ENCODE assay signal across 16 cellular contexts in genomic region chr16:27424772-27425498, GRCh38. TPM values are rescaled to one million over a fixed set of nuclear protein-coding genes. Genes with fewer than 3 reads are reported as not detected.
DNase-seq lines count a peak whose midpoint lies in the region; ATAC-seq and TF ChIP-seq lines count a peak whose summit lies in the region.
"Had no signal": no experiment of that assay in that cellular context is flagged by ENCODE, and none has a peak within 500 bp of the region (broad histone marks: within the 10 kb centered on the region; RNA-seq: fewer than 3 reads in every experiment).

No MANE protein-coding gene starts in this region.

- H3K4me1 ChIP-seq in CD4-positive, alpha-beta memory T cell (ENCODE audit: insufficient read depth, low read length): peaks cover 33% of the 10 kb centered on the region
- H3K4me1 ChIP-seq in spleen: peaks cover 3 to 60% (median 29%) of the 10 kb centered on the region in 6 donors
- H3K4me1 ChIP-seq: psoas muscle had no signal

- TF ChIP-seq POLR2A in GM19193 (IDR thresholded peaks at IDR 0.05; ENCODE audit: extremely low read depth, insufficient read depth, insufficient read length) (peak; percentile 24), spleen (IDR thresholded peaks at IDR 0.05) (no peak)

- CTCF ChIA-PET in CD4-positive, alpha-beta memory T cell (lab: Charles Lee; ENCODE audit: partially characterized antibody): no interaction called here

- peaks cover 23 to 42% (median 32%) of the 10 kb centered on the region in 4 donors for H3K4me1 Mint-ChIP-seq in CD4-positive, alpha-beta memory T cell
- peaks cover 89% of the 10 kb centered on the region for H3K4me1 Mint-ChIP-seq in activated naive CD8-positive, alpha-beta T cell treated with anti-CD3 and anti-CD28 coated beads, Interleukin-2, amount 50 U/mL, for 24 hours

- no peaks in the 10 kb centered on the region for H3K27me3 ChIP-seq in CD4-positive, alpha-beta memory T cell (ENCODE audit: insufficient read depth, low read length)
- H3K27me3 ChIP-seq in spleen (replicated peaks in 1 of 7): peaks cover 0 to 15% (median 0%) of the 10 kb centered on the region in 7 donors

- intact Hi-C loops in CD4-positive, alpha-beta memory T cell (cut with micrococcal nuclease): no loop called here
- intact Hi-C loops in spleen (cut with DNase I; ENCODE audit: low total_unique reads): no loop called here
- intact Hi-C loops in left colon (cut with DNase I, micrococcal nuclease): no loop called here

- H3K9me3 ChIP-seq in CD4-positive, alpha-beta memory T cell (ENCODE audit: control insufficient read depth in 1 of 2, low read length in 2 of 2): peaks cover 5 to 13% of the 10 kb centered on the region in 2 donors
- peaks cover 8 to 34% (median 30%) of the 10 kb centered on the region in 8 donors for H3K9me3 ChIP-seq in spleen

- 93 to 96% (median 94%) methylated on average over 10 of the region's 10 CpGs for WGBS in spleen, 5 donors

- ATAC-seq in activated naive CD8-positive, alpha-beta T cell treated with anti-CD3 and anti-CD28 coated beads, Interleukin-2, amount 50 U/mL, for 24 hours: no peak
- ATAC-seq in GM19455 (IDR thresholded peaks at IDR 0.05; ENCODE audit: unreplicated experiment) (no peak), GM18520 (IDR thresholded peaks at IDR 0.05; ENCODE audit: unreplicated experiment) (no peak), left colon (no peak)
- ATAC-seq: K562, psoas muscle had no signal

- POLR2A ChIA-PET in CD4-positive, alpha-beta memory T cell (lab: Charles Lee; ENCODE audit: partially characterized antibody): interaction anchor here (1.0 to 1.5 kb wide), 3 partner anchors 18 to 23 kb away, joined by 3 to 4 read pairs (median 3); partner anchors contain the start of gene IL21R

- peak overlapping the region; percentile 14 to 88 (median 71) for H3K27ac Mint-ChIP-seq in CD4-positive, alpha-beta memory T cell
- H3K27ac Mint-ChIP-seq in activated naive CD8-positive, alpha-beta T cell treated with anti-CD3 and anti-CD28 coated beads, Interleukin-2, amount 50 U/mL, for 24 hours: peak overlapping the region; percentile 78

- H3K4me3 ChIP-seq in CD4-positive, alpha-beta memory T cell (ENCODE audit: low read length in 2 of 2): no peak overlapping the region
- H3K4me3 ChIP-seq in spleen: no peak overlapping the region
- H3K4me3 ChIP-seq: K562, psoas muscle, SK-N-MC had no signal

- H3K27me3 Mint-ChIP-seq in CD4-positive, alpha-beta memory T cell: no peaks in the 10 kb centered on the region
- H3K27me3 Mint-ChIP-seq in activated naive CD8-positive, alpha-beta T cell treated with anti-CD3 and anti-CD28 coated beads, Interleukin-2, amount 50 U/mL, for 24 hours: no peaks in the 10 kb centered on the region

- H3K36me3 Mint-ChIP-seq in CD4-positive, alpha-beta memory T cell: peaks cover 52 to 54% of the 10 kb centered on the region in 2 donors
- peaks cover 87% of the 10 kb centered on the region for H3K36me3 Mint-ChIP-seq in activated naive CD8-positive, alpha-beta T cell treated with anti-CD3 and anti-CD28 coated beads, Interleukin-2, amount 50 U/mL, for 24 hours (ENCODE audit: low read depth)

- no peak overlapping the region for H3K27ac ChIP-seq in CD4-positive, alpha-beta memory T cell (ENCODE audit: low read depth, low read length)
- no peak overlapping the region for H3K27ac ChIP-seq in spleen
- H3K27ac ChIP-seq: psoas muscle, SK-N-MC had no signal

- peak overlapping the region in 1 of 8 donors; percentile 52 for H3K4me3 Mint-ChIP-seq in CD4-positive, alpha-beta memory T cell
- no peak overlapping the region for H3K4me3 Mint-ChIP-seq in activated naive CD8-positive, alpha-beta T cell treated with anti-CD3 and anti-CD28 coated beads, Interleukin-2, amount 50 U/mL, for 24 hours

- no peak for TF ChIP-seq CTCF in spleen (IDR thresholded peaks at IDR 0.05 in 8 of 11, conservative IDR thresholded peaks at IDR 0.05 in 3 of 11)

- peaks cover 0 to 25% (median 20%) of the 10 kb centered on the region in 8 donors for H3K9me3 Mint-ChIP-seq in CD4-positive, alpha-beta memory T cell
- peaks cover 23% of the 10 kb centered on the region for H3K9me3 Mint-ChIP-seq in activated naive CD8-positive, alpha-beta T cell treated with anti-CD3 and anti-CD28 coated beads, Interleukin-2, amount 50 U/mL, for 24 hours

- no peaks in the 10 kb centered on the region for H3K36me3 ChIP-seq in CD4-positive, alpha-beta memory T cell (ENCODE audit: insufficient read depth, low read length)
- H3K36me3 ChIP-seq in spleen: peaks cover 0 to 12% (median 0%) of the 10 kb centered on the region in 6 donors

- no peak for DNase-seq in CD4-positive, alpha-beta memory T cell
- DNase-seq in activated naive CD8-positive, alpha-beta T cell treated with anti-CD3 and anti-CD28 coated beads, Interleukin-2, amount 50 U/mL, for 24 hours: no peak
- peak; percentile 40 for DNase-seq in spleen
- no peak for DNase-seq in left colon
- DNase-seq: central memory CD4-positive, alpha-beta T cell; glutamatergic neuron; kidney; NCI-H1092; NCI-H226; psoas muscle had no signal

RNA-seq across cellular contexts. Expression of gene IL21R, which starts 23.0 kb away (rescaled TPM):
- 10 to 100 TPM; 28.3 to 29.1 TPM for total RNA-seq in CD4-positive, alpha-beta memory T cell
- polyA plus RNA-seq in CD4-positive, alpha-beta memory T cell: 10 to 100 TPM; 18.4 to 28.3 TPM
- total RNA-seq in spleen: 10 to 100 TPM in 6 of 7 donors, 1 to 10 TPM in 1; 8.7 to 19.7 (median 13.0) TPM
- polyA plus RNA-seq in spleen: 1 to 10 TPM; 2.7 to 6.0 (median 3.3) TPM
- total RNA-seq in left colon: 1 to 10 TPM in 1 of 2 donors, under 1 TPM in 1; 0.40 to 1.0 TPM
- total RNA-seq: G401 had no signal

Comparison
In these comparisons a context has a peak if more than half of its experiments do, and no peak if none do; other contexts are left out.
1. RNA of gene IL21R, which starts 23.0 kb away (total RNA-seq): 28.3 to 29.1 TPM in CD4-positive, alpha-beta memory T cell and 8.7 to 19.7 TPM in spleen; 0.40 to 1.0 TPM in left colon; every median in the first group is over 4 times any median in the second.